28 cellular contexts compared by ENCODE assay signal in the genomic region with DNA sequence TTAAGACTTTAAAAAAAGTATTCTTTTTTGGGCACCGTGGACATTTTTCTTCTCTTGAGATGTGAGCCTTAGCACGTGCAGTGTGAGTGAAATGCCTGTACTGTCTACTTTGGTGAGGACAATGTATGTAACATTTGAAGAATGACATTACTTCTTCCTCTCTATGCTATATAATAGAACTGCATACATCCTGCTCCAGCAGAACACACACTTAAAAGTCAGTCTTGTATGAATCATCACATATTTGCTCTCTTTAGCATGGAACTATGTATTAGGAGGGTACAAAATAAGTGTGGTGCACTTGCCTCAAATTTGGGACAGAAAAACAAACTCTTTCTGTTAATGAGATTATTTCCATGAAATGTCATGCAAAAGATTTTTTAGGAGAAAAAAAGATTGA.
"Had no signal": no experiment of that assay in that cellular context is flagged by ENCODE, and none has a peak within 500 bp of the region (broad histone marks: within the 10 kb centered on the region; RNA-seq: fewer than 3 reads in every experiment).

No MANE protein-coding gene starts in this region.

- H3K4me3 ChIP-seq: adrenal gland, breast epithelium, gastrocnemius medialis, left ventricle myocardium inferior, ovary, testis, transverse colon had no signal

- H3K27me3 ChIP-seq: adrenal gland, breast epithelium, gastrocnemius medialis, testis, transverse colon had no signal

- FAIRE-seq: colon, TTC549 had no signal

- ATAC-seq: activated CD4-positive, CD25-positive, alpha-beta regulatory T cell treated with anti-CD3 and anti-CD28 coated beads, Interleukin-2, amount 50 U/mL, for 24 hours; gastrocnemius medialis had no signal

- H3K36me3 Mint-ChIP-seq: activated CD4-positive, alpha-beta memory T cell treated with anti-CD3 and anti-CD28 coated beads for 36 hours; activated naive CD8-positive, alpha-beta T cell treated with anti-CD3 and anti-CD28 coated beads for 36 hours had no signal

- H3K27ac ChIP-seq: adrenal gland, breast epithelium, gastrocnemius medialis, left ventricle myocardium inferior, ovary, testis, transverse colon, WERI-Rb-1 had no signal

- H3K27ac Mint-ChIP-seq: activated CD4-positive, alpha-beta memory T cell treated with anti-CD3 and anti-CD28 coated beads for 36 hours; activated CD4-positive, alpha-beta T cell treated with anti-CD3 and anti-CD28 coated beads, Interleukin-2, amount 10 ng/mL, durations not matched to agents 24 days and 14 days; activated naive CD4-positive, alpha-beta T cell treated with anti-CD3 and anti-CD28 coated beads for 36 hours; activated naive CD8-positive, alpha-beta T cell treated with anti-CD3 and anti-CD28 coated beads for 36 hours; activated T-helper 1 cell treated with anti-CD3 and anti-CD28 coated beads, Interleukin-12 subunit alpha, Interleukin-12 subunit beta, Interleukin-2, Interleukin-4 antibody, amounts not matched to agents 30 ng/mL and 10 ng/mL and 1 ng/mL, durations not matched to agents 14 hours and 24 hours and 36 hours; progenitor cell of endocrine pancreas had no signal

- H3K9me3 ChIP-seq: adrenal gland, breast epithelium, gastrocnemius medialis, left ventricle myocardium inferior, ovary, testis, transverse colon had no signal

- H3K36me3 ChIP-seq: adrenal gland, breast epithelium, gastrocnemius medialis, left ventricle myocardium inferior, ovary, transverse colon, WERI-Rb-1 had no signal

- H3K27me3 Mint-ChIP-seq: activated naive CD8-positive, alpha-beta T cell treated with anti-CD3 and anti-CD28 coated beads for 36 hours; progenitor cell of endocrine pancreas had no signal

- H3K4me1 ChIP-seq: adrenal gland, breast epithelium, gastrocnemius medialis, left ventricle myocardium inferior, testis had no signal

- H3K4me3 Mint-ChIP-seq: activated CD4-positive, alpha-beta memory T cell treated with anti-CD3 and anti-CD28 coated beads for 36 hours; activated CD4-positive, alpha-beta T cell treated with anti-CD3 and anti-CD28 coated beads, Interleukin-2, amount 10 ng/mL, durations not matched to agents 24 days and 14 days; activated naive CD4-positive, alpha-beta T cell treated with anti-CD3 and anti-CD28 coated beads for 36 hours; activated naive CD8-positive, alpha-beta T cell treated with anti-CD3 and anti-CD28 coated beads for 36 hours; activated T-helper 1 cell treated with anti-CD3 and anti-CD28 coated beads, Interleukin-12 subunit alpha, Interleukin-12 subunit beta, Interleukin-2, Interleukin-4 antibody, amounts not matched to agents 30 ng/mL and 10 ng/mL and 1 ng/mL, durations not matched to agents 14 hours and 24 hours and 36 hours; nephron had no signal

- H3K9me3 Mint-ChIP-seq: activated CD4-positive, alpha-beta memory T cell treated with anti-CD3 and anti-CD28 coated beads for 36 hours; activated naive CD4-positive, alpha-beta T cell treated with anti-CD3 and anti-CD28 coated beads for 36 hours; activated naive CD8-positive, alpha-beta T cell treated with anti-CD3 and anti-CD28 coated beads for 36 hours; activated T-helper 1 cell treated with anti-CD3 and anti-CD28 coated beads, Interleukin-12 subunit alpha, Interleukin-12 subunit beta, Interleukin-2, Interleukin-4 antibody, amounts not matched to agents 30 ng/mL and 10 ng/mL and 1 ng/mL, durations not matched to agents 14 hours and 24 hours and 36 hours; nephron had no signal

- H3K4me1 Mint-ChIP-seq: activated naive CD8-positive, alpha-beta T cell treated with anti-CD3 and anti-CD28 coated beads for 36 hours had no signal

- DNase-seq: activated CD4-positive, alpha-beta memory T cell treated with anti-CD3 and anti-CD28 coated beads for 36 hours; activated CD4-positive, alpha-beta T cell treated with anti-CD3 and anti-CD28 coated beads, Interleukin-2, amount 10 ng/mL, durations not matched to agents 24 days and 14 days; activated CD8-positive, alpha-beta memory T cell treated with anti-CD3 and anti-CD28 coated beads, Interleukin-2, amount 50 U/mL, for 4 hours; activated effector memory CD4-positive, alpha-beta T cell treated with anti-CD3 and anti-CD28 coated beads, Interleukin-2, amount 50 U/mL, for 16 hours; activated naive CD4-positive, alpha-beta T cell treated with anti-CD3 and anti-CD28 coated beads for 36 hours; activated naive CD8-positive, alpha-beta T cell treated with anti-CD3 and anti-CD28 coated beads for 36 hours; activated T-cell treated with anti-CD3 and anti-CD28 coated beads, Interleukin-2, amount 50 U/mL, for 1 hour; central memory CD4-positive, alpha-beta T cell; effector CD8-positive, alpha-beta T cell; erythroblast; gastrocnemius medialis; glutamatergic neuron; left ventricle myocardium inferior; ovary; stimulated activated CD4-positive, alpha-beta T cell treated with anti-CD3 and anti-CD28 coated beads, Interleukin-15, amount 100 ng/mL, for 24 hours; stimulated activated CD4-positive, alpha-beta T cell treated with anti-CD3 and anti-CD28 coated beads, Interleukin-2, amount 100 ng/mL, for 24 hours; stimulated activated naive CD4-positive, alpha-beta T cell; testis; transverse colon; WERI-Rb-1 had no signal
